Comparison of ENCODE assay signal across 20 cellular contexts in the genomic region with DNA sequence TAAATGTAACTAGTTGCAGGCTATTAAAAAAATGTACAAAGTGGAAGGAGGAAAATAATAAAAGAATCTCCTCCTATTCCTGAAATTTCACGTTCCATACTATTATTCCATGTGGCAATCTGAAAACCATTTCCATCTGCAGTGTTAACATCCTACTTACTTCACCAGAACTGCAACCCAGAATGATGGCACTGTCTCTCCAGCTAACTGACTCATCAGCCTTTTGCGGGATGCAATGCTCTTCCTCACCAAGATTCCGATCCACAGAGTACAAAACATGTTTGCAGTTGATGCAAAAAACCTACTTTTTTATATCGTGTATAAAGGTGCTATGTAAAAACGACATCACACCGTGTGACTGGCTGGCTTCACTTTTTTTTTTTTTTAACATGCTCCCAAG. TPM values are rescaled to one million over a fixed set of nuclear protein-coding genes. Genes with fewer than 3 reads are reported as not detected.
DNase-seq lines count a peak whose midpoint lies in the region; ATAC-seq and TF ChIP-seq lines count a peak whose summit lies in the region.
"Had no signal": no experiment of that assay in that cellular context is flagged by ENCODE, and none has a peak within 500 bp of the region (broad histone marks: within the 10 kb centered on the region; RNA-seq: fewer than 3 reads in every experiment).

No MANE protein-coding gene starts in this region.

- H3K27me3 ChIP-seq in SK-N-SH (ENCODE audit: insufficient read depth): no peaks in the 10 kb centered on the region

- H3K36me3 ChIP-seq in SK-N-SH (replicated peaks in 1 of 2; ENCODE audit: control insufficient read depth in 1 of 2, insufficient read depth in 2 of 2, low read length in 1 of 2): peaks cover 41 to 51% of the 10 kb centered on the region in 2 experiments

- peak; percentile 25; the same call in 2 of the 3 replicates for ATAC-seq in SK-N-SH treated with all-trans-retinoic acid at 6 μM for 48 hours
- ATAC-seq: natural killer cell treated with Interleukin-12 subunit alpha and Interleukin-12 subunit beta and Interleukin-15 and Interleukin-18, amount 100 ng/mL, for 72 hours; stimulated activated naive CD8-positive, alpha-beta T cell treated with anti-CD3 and anti-CD28 coated beads, Interleukin-15, amount 100 ng/mL, for 72 hours had no signal

- DNase-seq in SK-N-SH: no peak
- DNase-seq in GM03348 (ENCODE audit: low spot score): peak; percentile 66
- DNase-seq in chondrocyte (ENCODE audit: low spot score): no peak
- peak; percentile 19 for DNase-seq in non-pigmented ciliary epithelial cell (ENCODE audit: low read depth)
- no peak for DNase-seq in dermis blood vessel endothelial cell
- DNase-seq in SW480 (ENCODE audit: low spot score): no peak
- no peak for DNase-seq in GM10248 (ENCODE audit: extremely low spot score)
- DNase-seq: 8988T; activated CD4-positive, alpha-beta T cell treated with anti-CD3 and anti-CD28 coated beads for 1 hour; DMS53; hippocampal formation; Karpas-422; left colon; NCI-H1930; NCI-H524; stimulated activated naive CD8-positive, alpha-beta T cell treated with anti-CD3 and anti-CD28 coated beads, Interleukin-15, amount 100 ng/mL, for 72 hours; SW 1271 had no signal

- WGBS in SK-N-SH (ENCODE audit: low lambda C conversion rate): 91% methylated on average over 6 of the region's 6 CpGs

- H3K79me2 ChIP-seq in SK-N-SH (ENCODE audit: insufficient read depth): peaks cover 23% of the 10 kb centered on the region

- H3K27ac ChIP-seq in SK-N-SH (ENCODE audit: low read depth in 2 of 2, low read length in 1 of 2): peak overlapping the region in 1 of 2 experiments; percentile 11; a peak in 1 of 4 replicates
- H3K27ac ChIP-seq: HL-60 had no signal

- TF ChIP-seq EP300 in SK-N-SH (IDR thresholded peaks at IDR 0.05; ENCODE audit: borderline replicate concordance in 1 of 2, low read depth in 1 of 2, low read length in 1 of 2): no peak

- no peak overlapping the region for H3K4me3 Mint-ChIP-seq in chondrocyte (ENCODE audit: unreplicated experiment)
- H3K4me3 Mint-ChIP-seq: natural killer cell treated with Interleukin-12 subunit alpha and Interleukin-12 subunit beta and Interleukin-15 and Interleukin-18, amount 100 ng/mL, for 72 hours; stimulated activated naive CD8-positive, alpha-beta T cell treated with anti-CD3 and anti-CD28 coated beads, Interleukin-15, amount 100 ng/mL, for 72 hours had no signal

- H3K4me1 Mint-ChIP-seq in chondrocyte (ENCODE audit: low read depth): peaks cover 26% of the 10 kb centered on the region

- peak overlapping the region; percentile 0 for H3K27ac Mint-ChIP-seq in chondrocyte (ENCODE audit: unreplicated experiment)

- no peak overlapping the region for H3K4me3 ChIP-seq in SK-N-SH (ENCODE audit: low read depth in 2 of 2, low read length in 1 of 2)

- peaks cover 23% of the 10 kb centered on the region for H3F3A ChIP-seq in SK-N-SH (replicated peaks; ENCODE audit: insufficient read depth)

- H3K9me3 ChIP-seq in SK-N-SH: no peaks in the 10 kb centered on the region

- H3K9me3 Mint-ChIP-seq in chondrocyte (ENCODE audit: low read depth): no peaks in the 10 kb centered on the region
- H3K9me3 Mint-ChIP-seq: natural killer cell treated with Interleukin-12 subunit alpha and Interleukin-12 subunit beta and Interleukin-15 and Interleukin-18, amount 100 ng/mL, for 72 hours; stimulated activated naive CD8-positive, alpha-beta T cell treated with anti-CD3 and anti-CD28 coated beads, Interleukin-15, amount 100 ng/mL, for 72 hours had no signal

- H2AFZ ChIP-seq in SK-N-SH (ENCODE audit: low read depth): no peak overlapping the region

- H3K9me2 ChIP-seq in SK-N-SH: no peaks in the 10 kb centered on the region

- no peaks in the 10 kb centered on the region for H4K20me1 ChIP-seq in SK-N-SH (ENCODE audit: insufficient read depth)

- CTCF ChIA-PET in SK-N-SH (lab: Yijun Ruan, JAX): no interaction called here
- CTCF ChIA-PET in GM10248 (lab: Yijun Ruan, JAX): interaction anchor here (1.5 kb wide), 1 partner anchor 31 kb away, joined by 3 read pairs; no protein-coding TSS in a partner anchor

- H3K9ac ChIP-seq in SK-N-SH: no peak overlapping the region

- TF ChIP-seq CTCF in SK-N-SH (IDR thresholded peaks at IDR 0.05) (no peak), chondrocyte (IDR thresholded peaks at IDR 0.05) (no peak), GM10248 (IDR thresholded peaks at IDR 0.05; ENCODE audit: control extremely low read depth, extremely low read depth, low read depth, missing control alignments) (no peak)

- no peak for TF ChIP-seq RAD21 in SK-N-SH (IDR thresholded peaks at IDR 0.05; ENCODE audit: low read length)

- H3K4me1 ChIP-seq in SK-N-SH (ENCODE audit: control insufficient read depth in 1 of 2, insufficient read depth in 2 of 2, low read depth in 1 of 2, low read length in 1 of 2): peaks cover 4 to 7% of the 10 kb centered on the region in 2 experiments; a peak in 3 of 4 replicates

- H3K27me3 Mint-ChIP-seq in chondrocyte (ENCODE audit: low read depth): no peaks in the 10 kb centered on the region
- H3K27me3 Mint-ChIP-seq: natural killer cell treated with Interleukin-12 subunit alpha and Interleukin-12 subunit beta and Interleukin-15 and Interleukin-18, amount 100 ng/mL, for 72 hours; stimulated activated naive CD8-positive, alpha-beta T cell treated with anti-CD3 and anti-CD28 coated beads, Interleukin-15, amount 100 ng/mL, for 72 hours had no signal

- POLR2A ChIA-PET in SK-N-SH (lab: Yijun Ruan, JAX) (no interaction called here), GM10248 (lab: Yijun Ruan, JAX) (no interaction called here)

- peaks cover 2% of the 10 kb centered on the region for H3K36me3 Mint-ChIP-seq in chondrocyte (ENCODE audit: low read depth)
- H3K36me3 Mint-ChIP-seq: natural killer cell treated with Interleukin-12 subunit alpha and Interleukin-12 subunit beta and Interleukin-15 and Interleukin-18, amount 100 ng/mL, for 72 hours had no signal

- no peak overlapping the region for H3K4me2 ChIP-seq in SK-N-SH

TF ChIP-seq in SK-N-SH treated with all-trans-retinoic acid at 6 μM for 48 hours, 23 proteins besides CTCF, POLR2A, EP300 and RAD21 (continues in another document):
- TF ChIP-seq ZFP30 (CRISPR knock-in tag; IDR thresholded peaks at IDR 0.05) (no peak), OSR1 (CRISPR knock-in tag; IDR thresholded peaks at IDR 0.05) (no peak), ZNF8 (CRISPR knock-in tag; IDR thresholded peaks at IDR 0.05) (no peak), BACH2 (CRISPR knock-in tag; IDR thresholded peaks at IDR 0.05; ENCODE audit: borderline replicate concordance) (no peak), CSRNP3 (CRISPR knock-in tag; IDR thresholded peaks at IDR 0.05) (no peak), ISL1 (CRISPR knock-in tag; IDR thresholded peaks at IDR 0.05) (no peak), ZFP3 (CRISPR knock-in tag; IDR thresholded peaks at IDR 0.05) (no peak), TOX (CRISPR knock-in tag; IDR thresholded peaks at IDR 0.05; ENCODE audit: borderline replicate concordance) (no peak), ESRRG (CRISPR knock-in tag; IDR thresholded peaks at IDR 0.05) (no peak), SNAI2 (CRISPR knock-in tag; IDR thresholded peaks at IDR 0.05) (no peak)

TF ChIP-seq in SK-N-SH, 30 proteins besides CTCF, POLR2A, EP300 and RAD21 (continues in another document):
- TF ChIP-seq USF1 (IDR thresholded peaks at IDR 0.05; ENCODE audit: borderline replicate concordance, low read depth) (no peak), MXI1 (IDR thresholded peaks at IDR 0.05; ENCODE audit: low read depth, low read length) (no peak), TAF1 (IDR thresholded peaks at IDR 0.05; ENCODE audit: borderline replicate concordance, low read depth, low read length) (no peak), FOXM1 (IDR thresholded peaks at IDR 0.05; ENCODE audit: low read depth) (no peak)
- TF ChIP-seq, protein P1, sequence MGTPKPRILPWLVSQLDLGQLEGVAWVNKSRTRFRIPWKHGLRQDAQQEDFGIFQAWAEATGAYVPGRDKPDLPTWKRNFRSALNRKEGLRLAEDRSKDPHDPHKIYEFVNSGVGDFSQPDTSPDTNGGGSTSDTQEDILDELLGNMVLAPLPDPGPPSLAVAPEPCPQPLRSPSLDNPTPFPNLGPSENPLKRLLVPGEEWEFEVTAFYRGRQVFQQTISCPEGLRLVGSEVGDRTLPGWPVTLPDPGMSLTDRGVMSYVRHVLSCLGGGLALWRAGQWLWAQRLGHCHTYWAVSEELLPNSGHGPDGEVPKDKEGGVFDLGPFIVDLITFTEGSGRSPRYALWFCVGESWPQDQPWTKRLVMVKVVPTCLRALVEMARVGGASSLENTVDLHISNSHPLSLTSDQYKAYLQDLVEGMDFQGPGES (IDR thresholded peaks at IDR 0.05; ENCODE audit: low read depth, low read length): no peak

RNA-seq across cellular contexts. Expression of gene ESYT2, which starts 50.8 kb away (rescaled TPM):
- 34.2 and 42.7 TPM in 2 replicates for polyA plus RNA-seq in SK-N-SH (2012; rRNA removed)
- 34.6 and 42.2 TPM in 2 replicates for polyA plus RNA-seq in SK-N-SH (2012; cell fraction: cytosol; rRNA removed)
- 19.3 and 31.3 TPM in 2 replicates for polyA plus RNA-seq in SK-N-SH (2012; cell fraction: nucleus; rRNA removed)
- total RNA-seq in chondrocyte (87.4 to 108 TPM (median 104 TPM) in 3 replicates), dermis blood vessel endothelial cell (67.6 and 82.1 TPM in 2 replicates)

Comparison
In these comparisons a context has a peak if more than half of its experiments do, and no peak if none do; other contexts are left out.
1. DNase-seq: peak in GM03348 (single experiment) and non-pigmented ciliary epithelial cell (single experiment); none in SK-N-SH (single experiment), chondrocyte (single experiment), dermis blood vessel endothelial cell (single experiment), SW480 (single experiment) and GM10248 (single experiment).